ENCODE assay signal across 8 cellular contexts in the genomic region with DNA sequence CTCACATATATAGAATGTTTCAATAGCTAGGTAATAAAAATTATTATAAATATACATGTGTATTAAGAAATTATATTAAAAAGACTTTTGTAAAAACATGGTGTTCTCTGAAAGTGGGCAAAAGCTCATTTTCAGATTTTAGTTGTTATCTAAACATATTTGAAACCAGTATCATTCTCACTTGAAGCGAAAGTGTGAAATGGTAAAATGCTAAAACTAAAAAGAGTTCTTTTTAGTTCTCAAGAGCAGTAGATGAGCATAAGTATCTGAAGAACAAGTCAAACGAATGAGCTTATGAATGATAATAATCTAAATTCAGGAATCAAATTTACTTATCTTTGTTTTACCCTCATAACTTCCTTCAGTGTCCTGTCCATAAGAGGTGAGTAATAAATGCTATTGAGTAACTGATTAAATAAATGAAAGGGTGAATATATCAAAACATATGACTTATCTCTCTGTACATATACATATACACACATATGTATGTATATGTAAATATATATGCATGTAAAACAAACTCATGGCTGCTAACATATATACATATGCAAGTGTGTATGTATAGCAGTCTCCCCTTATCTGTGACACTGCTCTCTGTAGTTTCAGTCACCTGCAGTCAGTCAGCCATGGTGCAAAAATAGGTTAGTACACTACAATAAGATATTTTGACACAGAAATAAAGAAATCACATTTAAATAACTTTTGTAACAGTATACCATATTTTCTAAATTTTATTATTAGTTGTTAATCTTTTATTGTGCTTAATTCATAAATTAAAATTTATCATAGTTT.
"Had no signal": no experiment of that assay in that cellular context is flagged by ENCODE, and none has a peak within 500 bp of the region (broad histone marks: within the 10 kb centered on the region; RNA-seq: fewer than 3 reads in every experiment).

No MANE protein-coding gene starts in this region.

- H3K9me3 ChIP-seq: HAP-1 had no signal

- ATAC-seq: GM23338, HCT116, HepG2 had no signal

- H3K36me3 ChIP-seq: HAP-1 had no signal

- H3K4me2 ChIP-seq: GM23338, KMS-11 had no signal

- H3K9ac ChIP-seq: KMS-11 had no signal

- DNase-seq: HFFc6, KBM-7 had no signal

- H3K4me3 ChIP-seq: GM23338, HAP-1 had no signal

- H3K4me1 ChIP-seq: HAP-1 had no signal

- H3K27ac ChIP-seq: HL-60, KMS-11 had no signal

- H2AFZ ChIP-seq: GM23338 had no signal
